Comparison of ENCODE assay signal across 29 cellular contexts in genomic region chr11:128375941-128376340, GRCh38.
DNase-seq lines count a peak whose midpoint lies in the region; ATAC-seq and TF ChIP-seq lines count a peak whose summit lies in the region.
"Had no signal": no experiment of that assay in that cellular context is flagged by ENCODE, and none has a peak within 500 bp of the region (broad histone marks: within the 10 kb centered on the region; RNA-seq: fewer than 3 reads in every experiment).

No MANE protein-coding gene starts in this region.

- CTCF ChIA-PET in mammary epithelial cell (lab: Charles Lee; ENCODE audit: low non-redundant PET) (no interaction called here), MCF 10A (lab: Yijun Ruan, JAX) (no interaction called here), SK-N-SH (lab: Yijun Ruan, JAX) (interaction anchor here (0.9 to 1.6 kb wide), 2 partner anchors 9 to 86 kb away, joined by 4 to 5 read pairs; no protein-coding TSS in a partner anchor)

- H3K9me3 ChIP-seq in mammary epithelial cell (replicated peaks; ENCODE audit: insufficient read depth, low read length) (no peaks in the 10 kb centered on the region), SK-N-SH (no peaks in the 10 kb centered on the region), adipocyte (ENCODE audit: control insufficient read depth, low read length) (no peaks in the 10 kb centered on the region), testis (no peaks in the 10 kb centered on the region)
- H3K9me3 ChIP-seq: ascending aorta, left lung, neutrophil, SJSA1 had no signal

- H3K36me3 Mint-ChIP-seq in MCF 10A (ENCODE audit: insufficient read depth, unreplicated experiment) = no peaks in the 10 kb centered on the region
- peaks cover 0 to 2% (median 0%) of the 10 kb centered on the region in 3 donors for H3K36me3 Mint-ChIP-seq in naive thymus-derived CD8-positive, alpha-beta T cell
- H3K36me3 Mint-ChIP-seq: CD14-positive monocyte had no signal

- H2AFZ ChIP-seq in mammary epithelial cell (ENCODE audit: low read depth, low read length) = no peak overlapping the region
- H2AFZ ChIP-seq in SK-N-SH (ENCODE audit: low read depth) = no peak overlapping the region

- H3K79me2 ChIP-seq in mammary epithelial cell (ENCODE audit: insufficient read depth, low read length) (no peaks in the 10 kb centered on the region), SK-N-SH (ENCODE audit: insufficient read depth) (no peaks in the 10 kb centered on the region)

- H3K27me3 ChIP-seq in mammary epithelial cell (ENCODE audit: insufficient read depth, low read length) = no peaks in the 10 kb centered on the region
- H3K27me3 ChIP-seq in SK-N-SH (ENCODE audit: insufficient read depth) = no peaks in the 10 kb centered on the region
- H3K27me3 ChIP-seq in adipocyte (replicated peaks; ENCODE audit: control insufficient read depth, insufficient read depth, low read length) = no peaks in the 10 kb centered on the region
- no peaks in the 10 kb centered on the region for H3K27me3 ChIP-seq in testis
- H3K27me3 ChIP-seq: ascending aorta, cardiac muscle cell, left lung, neutrophil, SJSA1 had no signal

- no peaks in the 10 kb centered on the region for H3K27me3 Mint-ChIP-seq in MCF 10A (ENCODE audit: insufficient read depth, unreplicated experiment)
- no peaks in the 10 kb centered on the region for H3K27me3 Mint-ChIP-seq in naive thymus-derived CD8-positive, alpha-beta T cell
- H3K27me3 Mint-ChIP-seq: activated naive CD8-positive, alpha-beta T cell treated with anti-CD3 and anti-CD28 coated beads for 36 hours had no signal

- H3K27ac ChIP-seq in mammary epithelial cell (ENCODE audit: insufficient read depth, low read depth, low read length) = no peak overlapping the region
- peak overlapping the region in 1 of 2 experiments; percentile 28; a peak in 2 of 4 replicates for H3K27ac ChIP-seq in SK-N-SH (ENCODE audit: low read depth in 2 of 2, low read length in 1 of 2)
- no peak overlapping the region for H3K27ac ChIP-seq in testis
- H3K27ac ChIP-seq: ascending aorta, cardiac muscle cell, coronary artery, left lung, neutrophil, SJSA1 had no signal

- H3K9me3 Mint-ChIP-seq in MCF 10A (ENCODE audit: unreplicated experiment) = no peaks in the 10 kb centered on the region
- peaks cover 0 to 7% (median 0%) of the 10 kb centered on the region in 9 donors for H3K9me3 Mint-ChIP-seq in naive thymus-derived CD8-positive, alpha-beta T cell

- peaks cover 13% of the 10 kb centered on the region for H3F3A ChIP-seq in SK-N-SH (replicated peaks; ENCODE audit: insufficient read depth)

- no peak overlapping the region for H3K4me3 ChIP-seq in mammary epithelial cell (replicated peaks in 1 of 3; ENCODE audit: insufficient read depth in 1 of 3, low read depth in 2 of 3, low read length in 3 of 3)
- no peak overlapping the region for H3K4me3 ChIP-seq in SK-N-SH (ENCODE audit: low read depth in 2 of 2, low read length in 1 of 2)
- H3K4me3 ChIP-seq in adipocyte (ENCODE audit: low read length) = no peak overlapping the region
- H3K4me3 ChIP-seq in testis = no peak overlapping the region
- H3K4me3 ChIP-seq: ascending aorta, cardiac muscle cell, coronary artery, left lung, SJSA1, smooth muscle cell had no signal

- no peak overlapping the region for H3K27ac Mint-ChIP-seq in MCF 10A (ENCODE audit: low read depth, unreplicated experiment)
- H3K27ac Mint-ChIP-seq in naive thymus-derived CD8-positive, alpha-beta T cell = peak overlapping the region in 7 of 10 donors; percentile 1 to 79 (median 69)
- H3K27ac Mint-ChIP-seq: activated naive CD8-positive, alpha-beta T cell treated with anti-CD3 and anti-CD28 coated beads for 36 hours; CD14-positive monocyte; H9 had no signal

- BruUV-seq in mammary epithelial cell (replicated peaks; lab: Mats Ljungman, UMichigan) = no TSS peak
- no TSS peak for BruUV-seq in MCF 10A (replicated peaks; lab: Mats Ljungman, UMichigan)

- in situ Hi-C loops in mammary epithelial cell (cut with MboI; ENCODE audit: low sequenced_read_pairs in 2 of 2) = no loop called here

- H4K20me1 ChIP-seq in mammary epithelial cell (ENCODE audit: insufficient read depth, low read length) = no peaks in the 10 kb centered on the region
- no peaks in the 10 kb centered on the region for H4K20me1 ChIP-seq in SK-N-SH (ENCODE audit: insufficient read depth)

- TF ChIP-seq EP300 in SK-N-SH (IDR thresholded peaks at IDR 0.05; ENCODE audit: borderline replicate concordance in 1 of 2, low read depth in 1 of 2, low read length in 1 of 2) = no peak

- 8% methylated on average over 1 of the region's 1 CpG for WGBS in mammary epithelial cell (ENCODE audit: low coverage, missing lambda C conversion rate)
- 0% methylated on average over 1 of the region's 1 CpG for WGBS in SK-N-SH (ENCODE audit: low lambda C conversion rate)
- 11 to 20% methylated on average over 1 of the region's 1 CpG for WGBS in testis, 2 donors

- intact Hi-C loops in mammary epithelial cell (cut with micrococcal nuclease) = no loop called here
- intact Hi-C loops in MCF 10A (cut with micrococcal nuclease) = no loop called here
- intact Hi-C loops in testis (cut with DNase I; ENCODE audit: low total_unique reads) = no loop called here

- dilution Hi-C loops in mammary epithelial cell (cut with HindIII; ENCODE audit: low sequenced_read_pairs) = no loop called here

- no peak overlapping the region for H3K4me3 Mint-ChIP-seq in MCF 10A (ENCODE audit: unreplicated experiment)
- H3K4me3 Mint-ChIP-seq in naive thymus-derived CD8-positive, alpha-beta T cell = peak overlapping the region in 4 of 10 donors; percentile 11 to 24 (median 14)
- H3K4me3 Mint-ChIP-seq: activated naive CD8-positive, alpha-beta T cell treated with anti-CD3 and anti-CD28 coated beads for 36 hours; CD14-positive monocyte; H9 had no signal

- H3K4me1 ChIP-seq in mammary epithelial cell (ENCODE audit: insufficient read depth, low read length) = peaks cover 11% of the 10 kb centered on the region
- H3K4me1 ChIP-seq in SK-N-SH (ENCODE audit: control insufficient read depth in 1 of 2, insufficient read depth in 2 of 2, low read depth in 1 of 2, low read length in 1 of 2) = peaks cover 0 to 15% of the 10 kb centered on the region in 2 experiments; a peak in 2 of 4 replicates
- peaks cover 15% of the 10 kb centered on the region for H3K4me1 ChIP-seq in adipocyte (ENCODE audit: control insufficient read depth, insufficient read depth, low read length)
- H3K4me1 ChIP-seq in testis = no peaks in the 10 kb centered on the region
- H3K4me1 ChIP-seq: SJSA1 had no signal

- no peak overlapping the region for H3K4me2 ChIP-seq in mammary epithelial cell (ENCODE audit: insufficient read depth, low read depth, low read length)
- H3K4me2 ChIP-seq in SK-N-SH = no peak overlapping the region
- H3K4me2 ChIP-seq: smooth muscle cell had no signal

- TF ChIP-seq POLR2A in testis (IDR thresholded peaks at IDR 0.05) = no peak

- no peaks in the 10 kb centered on the region for H3K9me2 ChIP-seq in SK-N-SH

- no peaks in the 10 kb centered on the region for H3K4me1 Mint-ChIP-seq in MCF 10A (ENCODE audit: insufficient read depth, unreplicated experiment)
- peaks cover 17 to 36% (median 34%) of the 10 kb centered on the region in 4 donors for H3K4me1 Mint-ChIP-seq in naive thymus-derived CD8-positive, alpha-beta T cell

- H3K9ac ChIP-seq in mammary epithelial cell (ENCODE audit: insufficient read depth, low read length) (no peak overlapping the region), SK-N-SH (no peak overlapping the region), adipocyte (ENCODE audit: low read length) (no peak overlapping the region)

- H3K36me3 ChIP-seq in mammary epithelial cell (ENCODE audit: insufficient read depth, low read length) (no peaks in the 10 kb centered on the region), SK-N-SH (replicated peaks in 1 of 2; ENCODE audit: control insufficient read depth in 1 of 2, insufficient read depth in 2 of 2, low read length in 1 of 2) (no peaks in the 10 kb centered on the region), adipocyte (ENCODE audit: control insufficient read depth, insufficient read depth, low read length, severe bottlenecking) (no peaks in the 10 kb centered on the region), testis (ENCODE audit: low read depth, missing control alignments) (no peaks in the 10 kb centered on the region)
- H3K36me3 ChIP-seq: ascending aorta, cardiac muscle cell, left lung, neutrophil, SJSA1 had no signal

- DNase-seq in mammary epithelial cell = peak; percentile 48
- no peak for DNase-seq in MCF 10A (ENCODE audit: unreplicated experiment)
- DNase-seq in SK-N-SH = no peak
- peak; percentile 22 for DNase-seq in adipocyte (ENCODE audit: low read depth)
- DNase-seq in naive thymus-derived CD8-positive, alpha-beta T cell = no peak
- no peak for DNase-seq in GM19238 (ENCODE audit: insufficient read length, low spot score)
- no peak for DNase-seq in testis
- DNase-seq: 8988T; activated CD4-positive, alpha-beta T cell treated with anti-CD3 and anti-CD28 coated beads for 4 hours; activated effector memory CD4-positive, alpha-beta T cell treated with Interleukin-2 at 50 U/mL for 16 hours; activated naive CD8-positive, alpha-beta T cell treated with anti-CD3 and anti-CD28 coated beads for 36 hours; effector memory CD4-positive, alpha-beta T cell; H9; head of caudate nucleus; islet precursor cell; Karpas-422; left lung; MV-4-11; NCI-H1436; right cardiac atrium; stimulated activated naive CD8-positive, alpha-beta T cell treated with anti-CD3 and anti-CD28 coated beads, Interleukin-15, Interleukin-2, amounts not matched to agents 100 U/mL and 50 U/mL, for 24 hours had no signal

- TF ChIP-seq RAD21 in SK-N-SH (IDR thresholded peaks at IDR 0.05; ENCODE audit: low read length) = no peak

- peak; percentile 36 to 51 for ATAC-seq in naive thymus-derived CD8-positive, alpha-beta T cell
- no peak for ATAC-seq in HG02973 (IDR thresholded peaks at IDR 0.05; ENCODE audit: unreplicated experiment)
- ATAC-seq: left lung; right cardiac atrium; stimulated activated naive CD8-positive, alpha-beta T cell treated with anti-CD3 and anti-CD28 coated beads, Interleukin-15, Interleukin-2, amounts not matched to agents 100 U/mL and 50 U/mL, for 24 hours had no signal

- TF ChIP-seq CTCF in mammary epithelial cell (conservative IDR thresholded peaks at IDR 0.05 in 1 of 2, IDR thresholded peaks at IDR 0.05 in 1 of 2; ENCODE audit: extremely low read depth in 1 of 2, insufficient read depth in 1 of 2, low read depth in 1 of 2, low read length in 2 of 2) = no peak
- TF ChIP-seq CTCF in MCF 10A (IDR thresholded peaks at IDR 0.05; ENCODE audit: unreplicated experiment) = no peak
- no peak for TF ChIP-seq CTCF in SK-N-SH (IDR thresholded peaks at IDR 0.05)
- TF ChIP-seq CTCF in testis (IDR thresholded peaks at IDR 0.05) = no peak

- POLR2A ChIA-PET in MCF 10A (lab: Yijun Ruan, JAX) = interaction anchor here (0.7 kb wide), 1 partner anchor 244 kb away, joined by 3 read pairs; no protein-coding TSS in a partner anchor
- POLR2A ChIA-PET in SK-N-SH (lab: Yijun Ruan, JAX) = no interaction called here
- POLR2A ChIA-PET in naive thymus-derived CD8-positive, alpha-beta T cell (lab: Charles Lee) = interaction anchor here (0.9 to 1.0 kb wide), 2 partner anchors 15 kb away, joined by 4 to 7 read pairs; no protein-coding TSS in a partner anchor

TF ChIP-seq in SK-N-SH, 30 proteins besides CTCF, POLR2A, EP300 and RAD21 (continues in another document):
- no peak for TF ChIP-seq JUND (IDR thresholded peaks at IDR 0.05)
- TF ChIP-seq NFIC (IDR thresholded peaks at IDR 0.05; ENCODE audit: borderline replicate concordance) = peak; percentile 53
- TF ChIP-seq TCF12 (IDR thresholded peaks at IDR 0.05) = peak; percentile 31; the same call in 1 of the 2 replicates
- TF ChIP-seq MEF2A (IDR thresholded peaks at IDR 0.05; ENCODE audit: borderline replicate concordance, low read depth) = no peak

Comparison
In these comparisons a context has a peak if more than half of its experiments do, and no peak if none do; other contexts are left out.
1. DNase-seq: peak in mammary epithelial cell (single experiment) and adipocyte (single experiment); none in MCF 10A (single experiment), SK-N-SH (single experiment), naive thymus-derived CD8-positive, alpha-beta T cell (0 of 10), GM19238 (single experiment) and testis (single experiment).